Comparison of ENCODE assay signal across 26 cellular contexts in genomic region chr9:84405666-84406065, GRCh38.
"Had no signal": no experiment of that assay in that cellular context is flagged by ENCODE, and none has a peak within 500 bp of the region (broad histone marks: within the 10 kb centered on the region; RNA-seq: fewer than 3 reads in every experiment).

No MANE protein-coding gene starts in this region.

- H3K27ac ChIP-seq: stomach, suprapubic skin, testis, thoracic aorta, thyroid gland, tibial artery, tibial nerve, transverse colon, upper lobe of left lung, upper lobe of right lung, uterus, vagina had no signal

- ATAC-seq: stimulated activated effector memory CD8-positive, alpha-beta T cell treated with anti-CD3 and anti-CD28 coated beads, Interleukin-12 subunit alpha, Interleukin-12 subunit beta, amount 100 ng/mL, for 72 hours; stimulated activated memory B cell treated with anti-CD40 and anti-IgM and Interleukin-4, amounts not matched to agents 10 μg/mL and 1 μg/mL and 100 μg/mL, for 72 hours; stimulated activated naive B cell treated with anti-CD40 and anti-IgM and Interleukin-4, amounts not matched to agents 10 μg/mL and 1 μg/mL and 100 μg/mL, for 72 hours; stimulated activated naive CD8-positive, alpha-beta T cell treated with anti-CD3 and anti-CD28 coated beads, Interleukin-15, amount 100 ng/mL, for 72 hours; stimulated activated naive CD8-positive, alpha-beta T cell treated with anti-CD3 and anti-CD28 coated beads, Interleukin-15, Interleukin-2, amounts not matched to agents 100 U/mL and 50 U/mL, for 24 hours; upper lobe of right lung had no signal

- DNase-seq: stimulated activated CD4-positive, alpha-beta T cell treated with anti-CD3 and anti-CD28 coated beads, Interleukin-2, amount 100 ng/mL, for 48 hours; stimulated activated CD4-positive, alpha-beta T cell treated with anti-CD3 and anti-CD28 coated beads, Interleukin-4, amount 100 ng/mL, for 1 hour; stimulated activated CD4-positive, alpha-beta T cell treated with anti-CD3 and anti-CD28 coated beads, Interleukin-4, amount 100 ng/mL, for 24 hours; stimulated activated CD4-positive, alpha-beta T cell treated with anti-CD3 and anti-CD28 coated beads, Interleukin-4, amount 100 ng/mL, for 4 hours; stimulated activated CD8-positive, alpha-beta memory T cell treated with anti-CD3 and anti-CD28 coated beads, Interleukin-4, amount 100 ng/mL, for 48 hours; stimulated activated naive B cell treated with anti-CD40 and anti-IgM and Interleukin-4, amounts not matched to agents 10 μg/mL and 1 μg/mL and 100 μg/mL, for 72 hours; stimulated activated naive CD4-positive, alpha-beta T cell; stimulated activated naive CD4-positive, alpha-beta T cell treated with Interleukin-2 at 50 U/mL for 16 hours; stimulated activated naive CD8-positive, alpha-beta T cell treated with anti-CD3 and anti-CD28 coated beads, Interleukin-15, amount 100 ng/mL, for 72 hours; stimulated activated naive CD8-positive, alpha-beta T cell treated with anti-CD3 and anti-CD28 coated beads, Interleukin-15, Interleukin-2, amounts not matched to agents 100 U/mL and 50 U/mL, for 24 hours; stomach; substantia nigra; testis; thyroid gland; tibial artery; transverse colon; trophoblast cell; upper lobe of left lung; upper lobe of right lung; uterus had no signal

- H3K4me3 ChIP-seq: stomach, suprapubic skin, testis, thoracic aorta, thyroid gland, tibial artery, tibial nerve, transverse colon, upper lobe of left lung, upper lobe of right lung, uterus, vagina had no signal

- H3K4me1 ChIP-seq: stomach, suprapubic skin, testis, thyroid gland, tibial artery, tibial nerve, transverse colon, upper lobe of left lung, upper lobe of right lung, uterus, vagina had no signal

- H3K9me3 ChIP-seq: stomach, suprapubic skin, testis, thoracic aorta, thyroid gland, tibial artery, transverse colon, upper lobe of left lung, upper lobe of right lung, uterus, vagina had no signal

- H3K27me3 ChIP-seq: stomach, suprapubic skin, testis, thyroid gland, tibial artery, tibial nerve, transverse colon, upper lobe of left lung, upper lobe of right lung, uterus, vagina had no signal

- H3K36me3 ChIP-seq: stomach, suprapubic skin, thoracic aorta, thyroid gland, tibial artery, tibial nerve, transverse colon, upper lobe of left lung, upper lobe of right lung, uterus, vagina had no signal
